In genomic region chr1:224809613-224810012, GRCh38 we compare ENCODE assay signal across 1 cellular context.
TF ChIP-seq lines count a peak whose summit lies in the region.

No MANE protein-coding gene starts in this region.

TF ChIP-seq in H1, 55 proteins besides CTCF, POLR2A, EP300 and RAD21 (continued from another document):
- TF ChIP-seq CHD7 (IDR thresholded peaks at IDR 0.05; ENCODE audit: insufficient replicate concordance, low read length) (no peak), RFX5 (IDR thresholded peaks at IDR 0.05; ENCODE audit: borderline replicate concordance, low read depth, low read length) (no peak), TAF1 (IDR thresholded peaks at IDR 0.05; ENCODE audit: low read depth, low read length) (no peak), HDAC6 (IDR thresholded peaks at IDR 0.05; ENCODE audit: low read depth, low read length) (no peak), HDAC2 (IDR thresholded peaks at IDR 0.05; ENCODE audit: borderline replicate concordance in 1 of 2, low read depth in 2 of 2, low read length in 2 of 2) (no peak)
